ENCODE assay signal across 13 cellular contexts in genomic region chr11:76166314-76166713, GRCh38. TPM values are rescaled to one million over a fixed set of nuclear protein-coding genes. Genes with fewer than 3 reads are reported as not detected.
A peak's percentile ranks its signal among the peaks of the same experiment; 100 is the strongest.
DNase-seq lines count a peak whose midpoint lies in the region; ATAC-seq lines count a peak whose summit lies in the region.
"Had no signal": no experiment of that assay in that cellular context is flagged by ENCODE, and none has a peak within 500 bp of the region (broad histone marks: within the 10 kb centered on the region; RNA-seq: fewer than 3 reads in every experiment).

No MANE protein-coding gene starts in this region.

- intact Hi-C loops in activated CD4-positive, alpha-beta T cell treated with anti-CD3 and anti-CD28 coated beads for 36 hours (cut with DNase I, micrococcal nuclease), result no loop called here

- POLR2A ChIA-PET in activated CD4-positive, alpha-beta T cell treated with anti-CD3 and anti-CD28 coated beads for 36 hours (lab: Charles Lee), result no interaction called here

- H3K36me3 Mint-ChIP-seq in activated CD4-positive, alpha-beta T cell treated with anti-CD3 and anti-CD28 coated beads for 36 hours (ENCODE audit: low read depth), result no peaks in the 10 kb centered on the region

- no peak overlapping the region for H3K27ac Mint-ChIP-seq in activated CD4-positive, alpha-beta T cell treated with anti-CD3 and anti-CD28 coated beads for 36 hours

- H3K27me3 Mint-ChIP-seq in activated CD4-positive, alpha-beta T cell treated with anti-CD3 and anti-CD28 coated beads for 36 hours, result no peaks in the 10 kb centered on the region

- CTCF ChIA-PET in activated CD4-positive, alpha-beta T cell treated with anti-CD3 and anti-CD28 coated beads for 36 hours (lab: Charles Lee), result interaction anchor here (1.1 kb wide), 1 partner anchor 14 kb away, joined by 4 read pairs; no protein-coding TSS in a partner anchor

- H3K4me1 Mint-ChIP-seq in activated CD4-positive, alpha-beta T cell treated with anti-CD3 and anti-CD28 coated beads for 36 hours, result no peaks in the 10 kb centered on the region

- ATAC-seq in activated CD4-positive, alpha-beta T cell treated with anti-CD3 and anti-CD28 coated beads for 36 hours, result peak; percentile 94
- peak; percentile 69 for ATAC-seq in GM19452 (IDR thresholded peaks at IDR 0.05; ENCODE audit: unreplicated experiment)
- ATAC-seq in HG03520 (IDR thresholded peaks at IDR 0.05; ENCODE audit: unreplicated experiment), result peak; percentile 57
- ATAC-seq: gastroesophageal sphincter, HepG2 had no signal

- no peak overlapping the region for H3K4me3 Mint-ChIP-seq in activated CD4-positive, alpha-beta T cell treated with anti-CD3 and anti-CD28 coated beads for 36 hours

- no peaks in the 10 kb centered on the region for H3K9me3 Mint-ChIP-seq in activated CD4-positive, alpha-beta T cell treated with anti-CD3 and anti-CD28 coated beads for 36 hours (ENCODE audit: low read depth)

- no peak overlapping the region for H3K27ac ChIP-seq in substantia nigra (ENCODE audit: low read depth, low read length, poor library complexity, severe bottlenecking)
- H3K27ac ChIP-seq: gastroesophageal sphincter had no signal

- DNase-seq in activated CD4-positive, alpha-beta T cell treated with anti-CD3 and anti-CD28 coated beads for 36 hours, result peak; percentile 47
- DNase-seq in activated CD4-positive, alpha-beta T cell treated with anti-CD3 and anti-CD28 coated beads, Interleukin-2, amount 50 U/mL, for 1 hour, result no peak
- peak; percentile 62 for DNase-seq in iPS-NIHi11 (ENCODE audit: low spot score)
- DNase-seq in substantia nigra (lab: John Stamatoyannopoulos, UW), result no peak
- no peak for DNase-seq in NCI-H146 (lab: John Stamatoyannopoulos, UW)
- no peak for DNase-seq in NCI-H1436 treated with DMSO at 0.1 percent for 48 hours (lab: John Stamatoyannopoulos, UW)
- DNase-seq: NCI-H226, SK-N-SH had no signal

RNA-seq across cellular contexts. Expression of gene WNT11, which starts 40.0 kb away (rescaled TPM):
- total RNA-seq in activated CD4-positive, alpha-beta T cell treated with anti-CD3 and anti-CD28 coated beads for 36 hours, result not detected
- total RNA-seq: pulmonary artery endothelial cell had no signal

Comparison
In these comparisons a context has a peak if more than half of its experiments do, and no peak if none do; other contexts are left out.
1. DNase-seq: peak in activated CD4-positive, alpha-beta T cell treated with anti-CD3 and anti-CD28 coated beads for 36 hours (single experiment) and iPS-NIHi11 (single experiment); none in activated CD4-positive, alpha-beta T cell treated with anti-CD3 and anti-CD28 coated beads, Interleukin-2, amount 50 U/mL, for 1 hour (single experiment), substantia nigra (0 of 49), NCI-H146 (single experiment) and NCI-H1436 treated with DMSO at 0.1 percent for 48 hours (single experiment).
2. Peak in every context shown above with its lines, with median percentiles within 50 percentile points of each other: ATAC-seq.